8 cellular contexts compared by ENCODE assay signal in genomic region chr10:43407576-43408330, GRCh38. TPM values are rescaled to one million over a fixed set of nuclear protein-coding genes. Genes with fewer than 3 reads are reported as not detected.
DNase-seq lines count a peak whose midpoint lies in the region; ATAC-seq, FAIRE-seq and TF ChIP-seq lines count a peak whose summit lies in the region.

No MANE protein-coding gene starts in this region.

- peaks cover 56% of the 10 kb centered on the region for H3K79me2 ChIP-seq in osteoblast (ENCODE audit: insufficient read depth, low read length)

- peak; percentile 90 for FAIRE-seq in G401.6 (lab: Jason Lieb, UNC)

- H3K36me3 ChIP-seq in KOPT-K1 (ENCODE audit: insufficient read depth, low read length): peaks cover 15% of the 10 kb centered on the region
- H3K36me3 ChIP-seq in SJSA1: peaks cover 40% of the 10 kb centered on the region
- no peaks in the 10 kb centered on the region for H3K36me3 ChIP-seq in osteoblast (ENCODE audit: insufficient read depth, low read length)
- no peaks in the 10 kb centered on the region for H3K36me3 ChIP-seq in thoracic aorta

- peaks cover 41% of the 10 kb centered on the region for H4K20me1 ChIP-seq in osteoblast (ENCODE audit: insufficient read depth, low read length)

- H3K4me2 ChIP-seq in osteoblast (ENCODE audit: insufficient read depth, low read length): peak overlapping the region; percentile 83

- DNase-seq in SJSA1 (ENCODE audit: low read depth in 1 of 2, low spot score in 2 of 2) (peak; percentile 82 to 85), globus pallidus (ENCODE audit: low spot score) (peak; percentile 75), osteoblast (ENCODE audit: insufficient read length, low spot score, missing footprints) (peak; percentile 99), thoracic aorta (ENCODE audit: low spot score) (peak; percentile 82)
- peak; percentile 93 for DNase-seq in activated naive CD4-positive, alpha-beta T cell treated with anti-CD3 and anti-CD28 coated beads, Interleukin-2, amount 50 U/mL, for 16 hours

- no peaks in the 10 kb centered on the region for H3K9me3 ChIP-seq in KOPT-K1 (ENCODE audit: insufficient read depth, low read length, poor library complexity, severe bottlenecking)
- no peaks in the 10 kb centered on the region for H3K9me3 ChIP-seq in SJSA1 (replicated peaks)
- no peaks in the 10 kb centered on the region for H3K9me3 ChIP-seq in osteoblast (ENCODE audit: low read depth, low read length)
- no peaks in the 10 kb centered on the region for H3K9me3 ChIP-seq in thoracic aorta

- ATAC-seq in GM21825 (IDR thresholded peaks at IDR 0.05; ENCODE audit: unreplicated experiment) (peak; percentile 41), thoracic aorta (ENCODE audit: insufficient number of reproducible peaks, low FRiP score, low read depth) (peak; percentile 64)

- H2AFZ ChIP-seq in osteoblast (ENCODE audit: low read length): peak overlapping the region; percentile 53

- H3K27me3 ChIP-seq in SJSA1 (replicated peaks) (no peaks in the 10 kb centered on the region), osteoblast (ENCODE audit: insufficient read depth, low read length) (no peaks in the 10 kb centered on the region), thoracic aorta (replicated peaks; ENCODE audit: insufficient read depth) (no peaks in the 10 kb centered on the region)

- H3K27ac ChIP-seq in KOPT-K1 (ENCODE audit: low read depth, low read length, poor library complexity, severe bottlenecking): peak overlapping the region; percentile 99
- peak overlapping the region; percentile 99 for H3K27ac ChIP-seq in SJSA1
- peak overlapping the region; percentile 98 for H3K27ac ChIP-seq in osteoblast (ENCODE audit: low read depth, low read length)
- peak overlapping the region; percentile 97 to 99 for H3K27ac ChIP-seq in thoracic aorta

- H3K4me3 ChIP-seq in SJSA1: peak overlapping the region; percentile 78
- H3K4me3 ChIP-seq in osteoblast (ENCODE audit: insufficient read depth, low read length): peak overlapping the region; percentile 91
- H3K4me3 ChIP-seq in thoracic aorta: peak overlapping the region; percentile 85

- H3K4me1 ChIP-seq in SJSA1 (replicated peaks) (peaks cover 21% of the 10 kb centered on the region), osteoblast (ENCODE audit: insufficient read depth, low read length) (peaks cover 21% of the 10 kb centered on the region), thoracic aorta (ENCODE audit: control insufficient read depth in 1 of 2, low read depth in 2 of 2) (peaks cover 26 to 48% of the 10 kb centered on the region in 2 donors)

- peak; percentile 36 for TF ChIP-seq CTCF in osteoblast (IDR thresholded peaks at IDR 0.05; ENCODE audit: extremely low read depth, low read depth, low read length)
- peak; percentile 49 for TF ChIP-seq CTCF in thoracic aorta (IDR thresholded peaks at IDR 0.05)

RNA-seq across cellular contexts. Expression of gene HNRNPF, which starts 1.2 kb away (rescaled TPM):
- 156 and 237 TPM in 2 replicates for total RNA-seq in SJSA1 (2014; rRNA removed; shearing (Covaris generic))
- 221 and 229 TPM in 2 replicates for total RNA-seq in osteoblast
- 100 to 1,000 TPM in 1 of 2 donors, 10 to 100 TPM in 1; 86.6 to 137 TPM for total RNA-seq in thoracic aorta

RNA-seq across cellular contexts. Expression of gene ZNF487, which starts 29.2 kb away (rescaled TPM):
- total RNA-seq in SJSA1 (2014; rRNA removed; shearing (Covaris generic)): 2.4 and 3.9 TPM in 2 replicates
- total RNA-seq in osteoblast: 8.3 and 9.4 TPM in 2 replicates
- 10 to 100 TPM in 1 of 2 donors, 1 to 10 TPM in 1; 8.6 to 19.6 TPM for total RNA-seq in thoracic aorta

RNA-seq across cellular contexts. Expression of gene FXYD4, which starts 36.3 kb away (rescaled TPM):
- total RNA-seq in SJSA1 (2014; rRNA removed; shearing (Covaris generic)): not detected in 2 replicates
- total RNA-seq in osteoblast (not detected in 2 replicates), thoracic aorta (not detected)

Comparison
In these comparisons a context has a peak if more than half of its experiments do, and no peak if none do; other contexts are left out.
1. Peak in every context shown above with its lines: DNase-seq, ATAC-seq, H3K4me3 ChIP-seq and H3K27ac ChIP-seq.